In genomic region chr2:27752551-27753237, GRCh38 we compare ENCODE assay signal across 9 cellular contexts. TPM values are rescaled to one million over a fixed set of nuclear protein-coding genes. Genes with fewer than 3 reads are reported as not detected.
DNase-seq lines count a peak whose midpoint lies in the region; ATAC-seq, FAIRE-seq and TF ChIP-seq lines count a peak whose summit lies in the region.
"Had no signal": no experiment of that assay in that cellular context is flagged by ENCODE, and none has a peak within 500 bp of the region (broad histone marks: within the 10 kb centered on the region; RNA-seq: fewer than 3 reads in every experiment).

No MANE protein-coding gene starts in this region.

- CTCF ChIA-PET in RWPE1 (lab: Yijun Ruan, JAX), result interaction anchor here (0.5 to 1.7 kb wide), 6 partner anchors 9 to 1136 kb away, joined by 3 to 11 read pairs (median 4); partner anchors contain the start of gene FOSL2

- peaks cover 13% of the 10 kb centered on the region; the same call in 1 of the 2 replicates for H3K4me1 ChIP-seq in iPS-20b (ENCODE audit: insufficient read depth, low read length)
- peaks cover 2 to 3% of the 10 kb centered on the region in 2 donors for H3K4me1 ChIP-seq in small intestine (ENCODE audit: control insufficient read depth in 2 of 2, insufficient read depth in 1 of 2, low read depth in 1 of 2, low read length in 1 of 2)
- H3K4me1 ChIP-seq in HAP-1, result peaks cover 5% of the 10 kb centered on the region; the same call in 1 of the 2 replicates

- no peaks in the 10 kb centered on the region for H3K36me3 Mint-ChIP-seq in T-helper 17 cell (ENCODE audit: low read depth)

- WGBS in small intestine, 3 donors, result 19 to 57% (median 23%) methylated on average over 15 to 16 of the region's 16 CpGs

- in situ Hi-C loops in HAP-1 (cut with MboI; ENCODE audit: low sequenced_read_pairs), result no loop called here

- DNase-seq in NCI-H1417 treated with DMSO at 0.1 percent for 48 hours (lab: John Stamatoyannopoulos, UW) (peak; percentile 83), RWPE1 (ENCODE audit: low spot score) (no peak), small intestine (peak; percentile 93), HAP-1 (ENCODE audit: low spot score in 2 of 2) (no peak), T-helper 17 cell (no peak)
- DNase-seq: NCI-H2081 had no signal

- no peak for FAIRE-seq in small intestine (lab: Jason Lieb, UNC)

- peak overlapping the region; percentile 78 for H3K4me3 ChIP-seq in iPS-20b (ENCODE audit: low read length)
- H3K4me3 ChIP-seq in small intestine (ENCODE audit: low read depth in 1 of 2, low read length in 2 of 2), result peak overlapping the region in 1 of 2 donors; percentile 21
- H3K4me3 ChIP-seq in HAP-1, result no peak overlapping the region

- ATAC-seq in HG02885 (IDR thresholded peaks at IDR 0.05; ENCODE audit: poor library complexity, unreplicated experiment), result no peak
- ATAC-seq in HG02973 (IDR thresholded peaks at IDR 0.05; ENCODE audit: unreplicated experiment), result no peak
- ATAC-seq in T-helper 17 cell, result no peak

- H3K9ac ChIP-seq in iPS-20b (ENCODE audit: low read depth, low read length), result peak overlapping the region; percentile 96

- H3K4me3 Mint-ChIP-seq in T-helper 17 cell, result no peak overlapping the region

- peaks cover 2% of the 10 kb centered on the region for H3K4me1 Mint-ChIP-seq in T-helper 17 cell

- H3K27ac Mint-ChIP-seq in T-helper 17 cell, result no peak overlapping the region

- no peak for TF ChIP-seq CTCF in RWPE1 (conservative IDR thresholded peaks at IDR 0.05; ENCODE audit: low read depth)

- peaks cover 12% of the 10 kb centered on the region for H3K27me3 Mint-ChIP-seq in T-helper 17 cell

- no peaks in the 10 kb centered on the region; the same call in 1 of the 2 replicates for H3K9me3 ChIP-seq in iPS-20b (ENCODE audit: insufficient read depth, low read depth, low read length)
- no peaks in the 10 kb centered on the region for H3K9me3 ChIP-seq in small intestine (ENCODE audit: control insufficient read depth, low read depth)
- no peaks in the 10 kb centered on the region for H3K9me3 ChIP-seq in HAP-1
- no peaks in the 10 kb centered on the region for H3K9me3 ChIP-seq in T-helper 17 cell (ENCODE audit: control insufficient read depth, low read length, poor library complexity, severe bottlenecking)

- H3K27me3 ChIP-seq in iPS-20b (ENCODE audit: insufficient read depth, low read length) (no peaks in the 10 kb centered on the region), small intestine (ENCODE audit: control insufficient read depth in 2 of 2, insufficient read depth in 2 of 2, low read length in 2 of 2) (no peaks in the 10 kb centered on the region), HAP-1 (ENCODE audit: low read depth) (no peaks in the 10 kb centered on the region)

- H3K27ac ChIP-seq in RWPE1 (peak overlapping the region; percentile 59), iPS-20b (ENCODE audit: low read length) (peak overlapping the region; percentile 99), small intestine (ENCODE audit: low read depth in 1 of 2, low read length in 1 of 2) (peak overlapping the region; percentile 78 to 86)

- POLR2A ChIA-PET in RWPE1 (lab: Yijun Ruan, JAX; ENCODE audit: low non-redundant PET), result interaction anchor here (0.7 kb wide), 1 partner anchor 524 kb away, joined by 3 read pairs; no protein-coding TSS in a partner anchor

- H3K36me3 ChIP-seq in iPS-20b (ENCODE audit: insufficient read depth, low read depth, low read length), result no peaks in the 10 kb centered on the region
- H3K36me3 ChIP-seq in small intestine (ENCODE audit: control insufficient read depth in 2 of 2, insufficient read depth in 2 of 2, low read length in 2 of 2), result no peaks in the 10 kb centered on the region
- H3K36me3 ChIP-seq in HAP-1 (replicated peaks), result no peaks in the 10 kb centered on the region

RNA-seq across cellular contexts. Expression of gene MRPL33, which starts 18.8 kb away (rescaled TPM):
- polyA plus RNA-seq in small intestine, result 100 to 1,000 TPM; 118 to 156 (median 137) TPM
- total RNA-seq in T-helper 17 cell, result 10 to 100 TPM; 24.6 to 38.9 TPM

Comparison
In these comparisons a context has a peak if more than half of its experiments do, and no peak if none do; other contexts are left out.
1. DNase-seq: peak in NCI-H1417 treated with DMSO at 0.1 percent for 48 hours (single experiment) and small intestine (single experiment); none in RWPE1 (single experiment), HAP-1 (0 of 2) and T-helper 17 cell (0 of 3).
2. Peak in every context shown above with its lines, with median percentiles within 50 percentile points of each other: H3K27ac ChIP-seq.